In genomic region chr15:77057072-77057471, GRCh38 we compare ENCODE assay signal across 31 cellular contexts. TPM values are rescaled to one million over a fixed set of nuclear protein-coding genes. Genes with fewer than 3 reads are reported as not detected.
DNase-seq lines count a peak whose midpoint lies in the region; ATAC-seq and TF ChIP-seq lines count a peak whose summit lies in the region.
"Had no signal": no experiment of that assay in that cellular context is flagged by ENCODE, and none has a peak within 500 bp of the region (broad histone marks: within the 10 kb centered on the region; RNA-seq: fewer than 3 reads in every experiment).

No MANE protein-coding gene starts in this region.

- CTCF ChIA-PET in CD8-positive, alpha-beta T cell (lab: Charles Lee), result interaction anchor here (0.6 to 1.3 kb wide), 2 partner anchors 21 to 146 kb away, joined by 3 read pairs; no protein-coding TSS in a partner anchor

- peaks cover 73% of the 10 kb centered on the region for H4K20me1 ChIP-seq in hepatocyte (ENCODE audit: insufficient read depth, poor library complexity, severe bottlenecking)

- no peaks in the 10 kb centered on the region for H3K9me3 ChIP-seq in CD8-positive, alpha-beta T cell (ENCODE audit: low read length)
- H3K9me3 ChIP-seq in RWPE2 (ENCODE audit: severe bottlenecking), result no peaks in the 10 kb centered on the region
- no peaks in the 10 kb centered on the region for H3K9me3 ChIP-seq in hepatocyte (ENCODE audit: low read depth)
- no peaks in the 10 kb centered on the region for H3K9me3 ChIP-seq in upper lobe of left lung
- H3K9me3 ChIP-seq: BLaER1 treated with 17β-estradiol and CSF1 and Interleukin-3, amounts not matched to agents 10 nM and 100 nM; HAP-1; left ventricle myocardium inferior; SK-N-SH; upper lobe of right lung had no signal

- DNase-seq in AG10803 (ENCODE audit: low read depth) (peak; percentile 11), RWPE2 (ENCODE audit: low spot score) (no peak), hepatocyte (ENCODE audit: low spot score) (no peak), anterior cingulate cortex (lab: John Stamatoyannopoulos, UW) (no peak), upper lobe of left lung (no peak), sciatic nerve (ENCODE audit: low spot score) (no peak)
- no peak for DNase-seq in CD8-positive, alpha-beta T cell
- DNase-seq: activated CD8-positive, alpha-beta memory T cell treated with anti-CD3 and anti-CD28 coated beads, Interleukin-2, amount 50 U/mL, for 4 hours; activated naive CD8-positive, alpha-beta T cell treated with anti-CD3 and anti-CD28 coated beads for 36 hours; caudate nucleus; COR-L47; cortex of kidney; DMS53; effector memory CD4-positive, alpha-beta T cell; left ventricle myocardium inferior; mesenchymal stem cell; NCI-H1930; NCI-H2171 treated with DMSO at 0.1 percent for 48 hours; NCI-H526; posterior cingulate gyrus; right cardiac atrium; SK-N-SH; stimulated activated CD4-positive, alpha-beta T cell treated with anti-CD3 and anti-CD28 coated beads, Interleukin-12 subunit alpha, Interleukin-12 subunit beta, amount 100 ng/mL, for 4 hours; stimulated activated CD4-positive, alpha-beta T cell treated with anti-CD3 and anti-CD28 coated beads, Interleukin-2, amount 100 ng/mL, for 48 hours; substantia nigra; upper lobe of right lung had no signal

- no peaks in the 10 kb centered on the region for H3K27me3 ChIP-seq in CD8-positive, alpha-beta T cell (ENCODE audit: insufficient read depth, low read length)
- H3K27me3 ChIP-seq in RWPE2 (ENCODE audit: insufficient read depth, poor library complexity, severe bottlenecking) (no peaks in the 10 kb centered on the region), hepatocyte (no peaks in the 10 kb centered on the region), upper lobe of left lung (no peaks in the 10 kb centered on the region)
- H3K27me3 ChIP-seq: BLaER1 treated with 17β-estradiol and CSF1 and Interleukin-3, amounts not matched to agents 10 nM and 100 nM; upper lobe of right lung had no signal

- no peak for TF ChIP-seq CTCF in AG10803 (conservative IDR thresholded peaks at IDR 0.05; ENCODE audit: low read length)
- no peak for TF ChIP-seq CTCF in CD8-positive, alpha-beta T cell (IDR thresholded peaks at IDR 0.05)
- TF ChIP-seq CTCF in RWPE2 (IDR thresholded peaks at IDR 0.05; ENCODE audit: poor library complexity, severe bottlenecking), result no peak
- no peak for TF ChIP-seq CTCF in hepatocyte (IDR thresholded peaks at IDR 0.05; ENCODE audit: poor library complexity)
- no peak for TF ChIP-seq CTCF in upper lobe of left lung (IDR thresholded peaks at IDR 0.05)

- ATAC-seq in CD8-positive, alpha-beta T cell, result no peak
- ATAC-seq in RWPE2 (ENCODE audit: low read depth), result no peak
- ATAC-seq in upper lobe of left lung (ENCODE audit: low FRiP score in 2 of 2), result no peak
- ATAC-seq in sciatic nerve, result no peak
- ATAC-seq: right cardiac atrium, upper lobe of right lung, WTC11 had no signal

- no peak overlapping the region for H3K4me3 Mint-ChIP-seq in CD8-positive, alpha-beta T cell
- H3K4me3 Mint-ChIP-seq: activated naive CD8-positive, alpha-beta T cell treated with anti-CD3 and anti-CD28 coated beads for 36 hours; WTC11 had no signal

- intact Hi-C loops in CD8-positive, alpha-beta T cell (cut with DNase I, micrococcal nuclease), result no loop called here
- intact Hi-C loops in sciatic nerve (cut with DNase I), result no loop called here

- 97% methylated on average over 1 of the region's 1 CpG for WGBS in hepatocyte (ENCODE audit: low lambda C conversion rate, missing lambda C conversion rate)
- whole genome bisulfite sequencing in upper lobe of left lung, 2 donors, result 85 to 100% methylated on average over 1 of the region's 1 CpG

- H3K79me2 ChIP-seq in hepatocyte, result peaks cover 98% of the 10 kb centered on the region

- H2AFZ ChIP-seq in hepatocyte, result no peak overlapping the region

- H3K27ac Mint-ChIP-seq in CD8-positive, alpha-beta T cell, result peak overlapping the region; percentile 2
- H3K27ac Mint-ChIP-seq: activated naive CD8-positive, alpha-beta T cell treated with anti-CD3 and anti-CD28 coated beads for 36 hours; activated T-helper 2 cell treated with anti-CD3 and anti-CD28 coated beads, Interferon-gamma antibody, Interleukin-2, Interleukin-4, amounts not matched to agents 10 μg/mL and 5 μg/mL and 100 μg/mL, durations not matched to agents 14 hours and 24 hours and 36 hours; WTC11 had no signal

- H3K4me1 Mint-ChIP-seq in CD8-positive, alpha-beta T cell (ENCODE audit: low read depth), result peaks cover 25% of the 10 kb centered on the region

- POLR2A ChIA-PET in CD8-positive, alpha-beta T cell (lab: Charles Lee), result interaction anchor here (1.2 to 1.3 kb wide), 2 partner anchors 13 to 64 kb away, joined by 3 read pairs; no protein-coding TSS in a partner anchor

- no peaks in the 10 kb centered on the region for H3K9me2 ChIP-seq in hepatocyte (replicated peaks; ENCODE audit: insufficient read depth)
- H3K9me2 ChIP-seq: SK-N-SH had no signal

- no peaks in the 10 kb centered on the region for H3K36me3 ChIP-seq in CD8-positive, alpha-beta T cell (ENCODE audit: insufficient read depth, low read length)
- H3K36me3 ChIP-seq in RWPE2 (ENCODE audit: low read depth), result peaks cover 31% of the 10 kb centered on the region
- no peaks in the 10 kb centered on the region for H3K36me3 ChIP-seq in hepatocyte (replicated peaks; ENCODE audit: insufficient read depth, low read depth)
- H3K36me3 ChIP-seq in upper lobe of left lung, result peaks cover 6 to 7% (median 7%) of the 10 kb centered on the region in 4 donors

- no peak overlapping the region for H3K27ac ChIP-seq in CD8-positive, alpha-beta T cell (ENCODE audit: low read depth, low read length)
- H3K27ac ChIP-seq in RWPE2 (ENCODE audit: poor library complexity, severe bottlenecking), result peak overlapping the region; percentile 0
- H3K27ac ChIP-seq in hepatocyte, result peak overlapping the region; percentile 20
- no peak overlapping the region for H3K27ac ChIP-seq in upper lobe of left lung
- H3K27ac ChIP-seq: BLaER1 treated with 17β-estradiol and CSF1 and Interleukin-3, amounts not matched to agents 10 nM and 100 nM; epithelial cell of prostate; left ventricle myocardium inferior; upper lobe of right lung had no signal

- H3K27me3 Mint-ChIP-seq in CD8-positive, alpha-beta T cell (ENCODE audit: low read depth), result no peaks in the 10 kb centered on the region
- H3K27me3 Mint-ChIP-seq: activated naive CD8-positive, alpha-beta T cell treated with anti-CD3 and anti-CD28 coated beads for 36 hours had no signal

- no peak for TF ChIP-seq EP300 in upper lobe of left lung (IDR thresholded peaks at IDR 0.05)

- H3K9me3 Mint-ChIP-seq in CD8-positive, alpha-beta T cell, result no peaks in the 10 kb centered on the region
- H3K9me3 Mint-ChIP-seq: activated naive CD8-positive, alpha-beta T cell treated with anti-CD3 and anti-CD28 coated beads for 36 hours; activated T-helper 2 cell treated with anti-CD3 and anti-CD28 coated beads, Interferon-gamma antibody, Interleukin-2, Interleukin-4, amounts not matched to agents 10 μg/mL and 5 μg/mL and 100 μg/mL, durations not matched to agents 14 hours and 24 hours and 36 hours; WTC11 had no signal

- H3K4me2 ChIP-seq in hepatocyte, result no peak overlapping the region
- H3K4me2 ChIP-seq: BLaER1 treated with 17β-estradiol and CSF1 and Interleukin-3, amounts not matched to agents 10 nM and 100 nM; SK-N-SH had no signal

- H3K4me3 ChIP-seq in AG10803 (ENCODE audit: low read length) (no peak overlapping the region), RWPE2 (ENCODE audit: severe bottlenecking) (no peak overlapping the region), hepatocyte (no peak overlapping the region), upper lobe of left lung (no peak overlapping the region)
- no peak overlapping the region for H3K4me3 ChIP-seq in CD8-positive, alpha-beta T cell (ENCODE audit: low read depth, low read length)
- H3K4me3 ChIP-seq: BLaER1 treated with 17β-estradiol and CSF1 and Interleukin-3, amounts not matched to agents 10 nM and 100 nM; HAP-1; left ventricle myocardium inferior; upper lobe of right lung had no signal

- peaks cover 11% of the 10 kb centered on the region for H3K36me3 Mint-ChIP-seq in CD8-positive, alpha-beta T cell

- TF ChIP-seq POLR2A in upper lobe of left lung (IDR thresholded peaks at IDR 0.05), result no peak

- H3K4me1 ChIP-seq in CD8-positive, alpha-beta T cell (ENCODE audit: insufficient read depth, low read length), result peaks cover 13% of the 10 kb centered on the region
- peaks cover 40% of the 10 kb centered on the region for H3K4me1 ChIP-seq in RWPE2 (ENCODE audit: insufficient read depth, poor library complexity, severe bottlenecking)
- H3K4me1 ChIP-seq in hepatocyte (ENCODE audit: insufficient read depth), result peaks cover 60% of the 10 kb centered on the region
- H3K4me1 ChIP-seq in upper lobe of left lung, result peaks cover 24 to 45% (median 36%) of the 10 kb centered on the region in 4 donors

RNA-seq across cellular contexts. Expression of gene TSPAN3, which starts 13.8 kb away (rescaled TPM):
- 10 to 100 TPM; 21.4 to 22.7 TPM for total RNA-seq in CD8-positive, alpha-beta T cell
- total RNA-seq in hepatocyte, result 514 and 616 TPM in 2 replicates
- 497 and 540 TPM in 2 replicates for polyA plus RNA-seq in hepatocyte
- total RNA-seq in upper lobe of left lung, result 100 to 1,000 TPM in 5 of 6 donors, 10 to 100 TPM in 1; 97.4 to 742 (median 396) TPM
- total RNA-seq in sciatic nerve, result 150 TPM

Comparison
In these comparisons a context has a peak if more than half of its experiments do, and no peak if none do; other contexts are left out.
1. H3K27ac ChIP-seq: peak in RWPE2 (single experiment) and hepatocyte (single experiment); none in CD8-positive, alpha-beta T cell (single experiment) and upper lobe of left lung (0 of 4).